Comparison of ENCODE assay signal across 10 cellular contexts in genomic region chr18:34222396-34223163, GRCh38. TPM values are rescaled to one million over a fixed set of nuclear protein-coding genes. Genes with fewer than 3 reads are reported as not detected.
DNase-seq lines count a peak whose midpoint lies in the region; ATAC-seq and TF ChIP-seq lines count a peak whose summit lies in the region.
"Had no signal": no experiment of that assay in that cellular context is flagged by ENCODE, and none has a peak within 500 bp of the region (broad histone marks: within the 10 kb centered on the region; RNA-seq: fewer than 3 reads in every experiment).

No MANE protein-coding gene starts in this region.

- H2BK5ac ChIP-seq in mesenchymal stem cell (ENCODE audit: low read depth, low read length, poor library complexity, severe bottlenecking), result no peak overlapping the region

- H4K8ac ChIP-seq in mesenchymal stem cell (ENCODE audit: low read length), result no peak overlapping the region

- no peak overlapping the region for H3K9ac ChIP-seq in mesenchymal stem cell (ENCODE audit: low read length)

- H3K4me3 Mint-ChIP-seq in stimulated activated naive CD8-positive, alpha-beta T cell treated with anti-CD3 and anti-CD28 coated beads, Interleukin-15, amount 100 ng/mL, for 72 hours, result peak overlapping the region; percentile 45 to 56
- H3K4me3 Mint-ChIP-seq: CD4-positive, CD25-positive, alpha-beta regulatory T cell had no signal

- H3K14ac ChIP-seq in mesenchymal stem cell (ENCODE audit: low read length in 2 of 2), result no peak overlapping the region

- no peak for TF ChIP-seq CTCF in dorsolateral prefrontal cortex (IDR thresholded peaks at IDR 0.05 in 54 of 56, conservative IDR thresholded peaks at IDR 0.05 in 2 of 56; ENCODE audit: low read depth in 1 of 56, partially characterized antibody in 56 of 56)
- TF ChIP-seq CTCF in uterus (IDR thresholded peaks at IDR 0.05), result no peak

- H3K27ac ChIP-seq in dorsolateral prefrontal cortex (peak overlapping the region in 58 of 59 donors; percentile 51 to 95 (median 87)), mesenchymal stem cell (ENCODE audit: low read length, poor library complexity, severe bottlenecking) (no peak overlapping the region), uterus (no peak overlapping the region)
- H3K27ac ChIP-seq: VCaP had no signal

- H3K9me3 Mint-ChIP-seq in stimulated activated naive CD8-positive, alpha-beta T cell treated with anti-CD3 and anti-CD28 coated beads, Interleukin-15, amount 100 ng/mL, for 72 hours, result no peaks in the 10 kb centered on the region

- peaks cover 40% of the 10 kb centered on the region for H3K27me3 Mint-ChIP-seq in stimulated activated naive CD8-positive, alpha-beta T cell treated with anti-CD3 and anti-CD28 coated beads, Interleukin-15, amount 100 ng/mL, for 72 hours

- intact Hi-C loops in dorsolateral prefrontal cortex (cut with DNase I), result loop anchor here (2.0 to 10.0 kb wide), 4 partner anchors 64 to 648 kb away; partner anchors contain the start of gene ASXL3 (in 2 of the 2)
- intact Hi-C loops in uterus (cut with DNase I; ENCODE audit: low total_unique reads), result no loop called here

- H3K4ac ChIP-seq in mesenchymal stem cell (ENCODE audit: low read depth in 1 of 2, low read length in 2 of 2), result no peak overlapping the region

- peaks cover 0 to 26% (median 0%) of the 10 kb centered on the region in 45 donors for H3K27me3 ChIP-seq in dorsolateral prefrontal cortex
- peaks cover 28 to 79% of the 10 kb centered on the region in 2 experiments for H3K27me3 ChIP-seq in mesenchymal stem cell (ENCODE audit: control insufficient read depth in 1 of 2, insufficient read depth in 1 of 2, low read length in 2 of 2)
- H3K27me3 ChIP-seq in uterus, result peaks cover 0 to 38% of the 10 kb centered on the region in 2 donors

- H2AK5ac ChIP-seq in mesenchymal stem cell (ENCODE audit: low read length, severe bottlenecking), result no peak overlapping the region

- no peak overlapping the region for H3K23ac ChIP-seq in mesenchymal stem cell (ENCODE audit: low read length in 2 of 2)

- H3K79me1 ChIP-seq in mesenchymal stem cell (replicated peaks; ENCODE audit: low read length, poor library complexity, severe bottlenecking), result no peaks in the 10 kb centered on the region

- H2BK120ac ChIP-seq in mesenchymal stem cell (ENCODE audit: low read depth, low read length), result no peak overlapping the region

- no peak overlapping the region for H4K91ac ChIP-seq in mesenchymal stem cell (ENCODE audit: low read length)

- H3K27ac Mint-ChIP-seq in stimulated activated naive CD8-positive, alpha-beta T cell treated with anti-CD3 and anti-CD28 coated beads, Interleukin-15, amount 100 ng/mL, for 72 hours, result no peak overlapping the region
- H3K27ac Mint-ChIP-seq: CD4-positive, CD25-positive, alpha-beta regulatory T cell had no signal

- peaks cover 15% of the 10 kb centered on the region for H3K4me1 Mint-ChIP-seq in stimulated activated naive CD8-positive, alpha-beta T cell treated with anti-CD3 and anti-CD28 coated beads, Interleukin-15, amount 100 ng/mL, for 72 hours

- TF ChIP-seq POLR2A in uterus (IDR thresholded peaks at IDR 0.05), result no peak

- peak overlapping the region; percentile 48 to 88 (median 73) for H3K4me3 ChIP-seq in dorsolateral prefrontal cortex
- H3K4me3 ChIP-seq in mesenchymal stem cell (ENCODE audit: insufficient read depth in 1 of 2, low read depth in 1 of 2, low read length in 2 of 2), result peak overlapping the region; percentile 62 to 79
- peak overlapping the region; percentile 9 to 18 for H3K4me3 ChIP-seq in uterus

- H2BK12ac ChIP-seq in mesenchymal stem cell (ENCODE audit: low read length in 2 of 2), result no peak overlapping the region

- H2BK15ac ChIP-seq in mesenchymal stem cell (ENCODE audit: low read depth, poor library complexity, severe bottlenecking), result no peak overlapping the region

- H3K4me2 ChIP-seq in mesenchymal stem cell (ENCODE audit: low read length, poor library complexity, severe bottlenecking), result peak overlapping the region; percentile 97

- H3K4me1 ChIP-seq in mesenchymal stem cell (ENCODE audit: control insufficient read depth, insufficient read depth, low read depth, low read length) (peaks cover 23% of the 10 kb centered on the region), uterus (peaks cover 0 to 19% of the 10 kb centered on the region in 2 donors)

- H3K36me3 ChIP-seq in mesenchymal stem cell (ENCODE audit: control insufficient read depth in 1 of 2, insufficient read depth in 2 of 2, low read depth in 1 of 2, low read length in 2 of 2) (no peaks in the 10 kb centered on the region), uterus (no peaks in the 10 kb centered on the region)

- H3K18ac ChIP-seq in mesenchymal stem cell (ENCODE audit: low read depth in 1 of 2, low read length in 2 of 2), result no peak overlapping the region

- ATAC-seq in stimulated activated naive CD8-positive, alpha-beta T cell treated with anti-CD3 and anti-CD28 coated beads, Interleukin-15, amount 100 ng/mL, for 72 hours, result peak; percentile 68
- ATAC-seq in stimulated activated naive CD8-positive, alpha-beta T cell treated with anti-CD3 and anti-CD28 coated beads, Interleukin-15, Interleukin-2, amounts not matched to agents 100 U/mL and 50 U/mL, for 24 hours, result no peak

- no peak for DNase-seq in stimulated activated naive CD8-positive, alpha-beta T cell treated with anti-CD3 and anti-CD28 coated beads, Interleukin-15, amount 100 ng/mL, for 72 hours
- DNase-seq in stimulated activated naive CD8-positive, alpha-beta T cell treated with anti-CD3 and anti-CD28 coated beads, Interleukin-15, Interleukin-2, amounts not matched to agents 100 U/mL and 50 U/mL, for 24 hours, result no peak
- peak; percentile 19 for DNase-seq in NCI-H446 treated with DMSO at 0.1 percent for 48 hours (lab: John Stamatoyannopoulos, UW)
- DNase-seq in dorsolateral prefrontal cortex, result peak in 8 of 10 donors; percentile 24 to 73 (median 55)
- DNase-seq in mesenchymal stem cell, result peak; percentile 28
- DNase-seq in uterus, result no peak
- no peak for DNase-seq in activated effector memory CD4-positive, alpha-beta T cell treated with anti-CD3 and anti-CD28 coated beads, Interleukin-2, amount 50 U/mL, for 16 hours
- no peak for DNase-seq in HuH-7.5 (ENCODE audit: low spot score)
- DNase-seq: CD4-positive, CD25-positive, alpha-beta regulatory T cell had no signal

- under 1% methylated on average over 64 of the region's 66 CpGs for WGBS in mesenchymal stem cell

- H3K9me3 ChIP-seq in mesenchymal stem cell (ENCODE audit: control insufficient read depth, low read length) (no peaks in the 10 kb centered on the region), uterus (no peaks in the 10 kb centered on the region)

- peak overlapping the region; percentile 49 for H2AFZ ChIP-seq in mesenchymal stem cell (ENCODE audit: low read depth, low read length)

RNA-seq across cellular contexts. Expression of gene NOL4, which starts 2.1 kb away (rescaled TPM):
- 10 to 100 TPM; 16.4 to 90.6 (median 56.2) TPM for total RNA-seq in dorsolateral prefrontal cortex
- not detected for polyA plus RNA-seq in mesenchymal stem cell (2013, experiment 1 of 2)
- polyA plus RNA-seq in mesenchymal stem cell (2013, experiment 2 of 2), result not detected
- 1 to 10 TPM in 1 of 4 donors, under 1 TPM in 1, not detected in 2; 0.55 to 2.1 TPM for total RNA-seq in uterus
- total RNA-seq: CD4-positive, CD25-positive, alpha-beta regulatory T cell had no signal
- polyA plus RNA-seq: CD4-positive, CD25-positive, alpha-beta regulatory T cell had no signal

Comparison
In these comparisons a context has a peak if more than half of its experiments do, and no peak if none do; other contexts are left out.
1. DNase-seq: peak in NCI-H446 treated with DMSO at 0.1 percent for 48 hours (single experiment), dorsolateral prefrontal cortex (8 of 10) and mesenchymal stem cell (single experiment); none in stimulated activated naive CD8-positive, alpha-beta T cell treated with anti-CD3 and anti-CD28 coated beads, Interleukin-15, amount 100 ng/mL, for 72 hours (0 of 2), stimulated activated naive CD8-positive, alpha-beta T cell treated with anti-CD3 and anti-CD28 coated beads, Interleukin-15, Interleukin-2, amounts not matched to agents 100 U/mL and 50 U/mL, for 24 hours (single experiment), uterus (0 of 2), activated effector memory CD4-positive, alpha-beta T cell treated with anti-CD3 and anti-CD28 coated beads, Interleukin-2, amount 50 U/mL, for 16 hours (single experiment) and HuH-7.5 (single experiment).
2. H3K27ac ChIP-seq: peak in dorsolateral prefrontal cortex (58 of 59); none in mesenchymal stem cell (single experiment) and uterus (0 of 2).
3. H3K4me3 ChIP-seq: peak in every context shown above with its lines; median percentile 73 in dorsolateral prefrontal cortex; 70 in mesenchymal stem cell; 14 in uterus.
4. RNA of gene NOL4, which starts 2.1 kb away (total RNA-seq): 16.4 to 90.6 TPM in dorsolateral prefrontal cortex; 0.55 to 2.1 TPM in uterus; every median in the first group is over 4 times any median in the second.